Comparison of ENCODE assay signal across 28 cellular contexts in the genomic region with DNA sequence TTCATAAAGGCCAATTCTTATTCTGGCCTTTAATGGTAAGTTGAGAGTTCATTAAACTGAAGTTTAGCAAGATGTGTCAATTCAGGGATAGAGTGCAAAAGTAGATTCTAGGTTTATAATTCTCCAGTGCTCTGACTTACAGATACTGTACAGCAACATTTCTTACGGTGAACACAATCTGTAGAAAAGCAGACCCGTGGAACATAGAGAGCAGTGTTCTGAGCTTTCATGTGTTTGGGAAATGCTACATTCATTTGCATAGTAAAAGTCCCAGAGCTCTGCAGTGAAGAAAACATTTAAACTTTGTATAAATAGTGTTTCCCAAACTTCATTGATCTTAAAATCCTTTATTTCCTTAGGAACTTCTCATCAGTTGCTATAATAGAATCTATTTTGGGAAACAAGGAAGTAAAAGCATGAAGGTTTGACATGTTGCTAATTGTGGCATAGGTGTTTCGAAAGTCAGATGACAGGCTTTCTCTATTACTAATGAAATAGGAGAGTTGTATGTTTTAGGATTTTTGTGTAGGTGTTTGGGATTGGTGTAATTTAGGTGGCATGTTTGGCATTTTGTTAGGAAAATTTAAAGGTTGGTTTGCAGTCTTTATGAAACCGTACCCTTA.
A peak's percentile ranks its signal among the peaks of the same experiment; 100 is the strongest.
DNase-seq lines count a peak whose midpoint lies in the region; ATAC-seq, FAIRE-seq and TF ChIP-seq lines count a peak whose summit lies in the region.
"Had no signal": no experiment of that assay in that cellular context is flagged by ENCODE, and none has a peak within 500 bp of the region (broad histone marks: within the 10 kb centered on the region; RNA-seq: fewer than 3 reads in every experiment).

No MANE protein-coding gene starts in this region.

- H3K4me1 Mint-ChIP-seq in astrocyte (ENCODE audit: low read depth, unreplicated experiment): peaks cover 18% of the 10 kb centered on the region
- H3K4me1 Mint-ChIP-seq: CD14-positive monocyte; stimulated activated memory B cell treated with anti-CD40 and anti-IgM and Interleukin-4, amounts not matched to agents 10 μg/mL and 1 μg/mL and 100 μg/mL, for 72 hours had no signal

- peaks cover 4% of the 10 kb centered on the region for H3K36me3 Mint-ChIP-seq in astrocyte (ENCODE audit: low read depth, unreplicated experiment)
- H3K36me3 Mint-ChIP-seq: CD14-positive monocyte; stimulated activated memory B cell treated with anti-CD40 and anti-IgM and Interleukin-4, amounts not matched to agents 10 μg/mL and 1 μg/mL and 100 μg/mL, for 72 hours had no signal

- no peak overlapping the region for H3K9ac ChIP-seq in astrocyte (ENCODE audit: low read length)

- no peaks in the 10 kb centered on the region for H3K79me2 ChIP-seq in astrocyte (ENCODE audit: insufficient read depth, low read length)

- ATAC-seq in GM18511 (IDR thresholded peaks at IDR 0.05; ENCODE audit: unreplicated experiment) (peak; percentile 69), GM19351 (IDR thresholded peaks at IDR 0.05; ENCODE audit: unreplicated experiment) (peak; percentile 46), HG03432 (IDR thresholded peaks at IDR 0.05; ENCODE audit: unreplicated experiment) (peak; percentile 58), GM19328 (IDR thresholded peaks at IDR 0.05; ENCODE audit: unreplicated experiment) (no peak)
- ATAC-seq: gastrocnemius medialis; stimulated activated memory B cell treated with anti-CD40 and anti-IgM and Interleukin-4, amounts not matched to agents 10 μg/mL and 1 μg/mL and 100 μg/mL, for 72 hours had no signal

- WGBS in small intestine, 3 donors: 81 to 89% (median 83%) methylated on average over 4 of the region's 4 CpGs

- H4K20me1 ChIP-seq in astrocyte (ENCODE audit: insufficient read depth, low read length): no peaks in the 10 kb centered on the region

- H3K27ac Mint-ChIP-seq in astrocyte (ENCODE audit: unreplicated experiment): no peak overlapping the region
- H3K27ac Mint-ChIP-seq: progenitor cell of endocrine pancreas; stimulated activated memory B cell treated with anti-CD40 and anti-IgM and Interleukin-4, amounts not matched to agents 10 μg/mL and 1 μg/mL and 100 μg/mL, for 72 hours had no signal

- peaks cover 11% of the 10 kb centered on the region for H3K4me1 ChIP-seq in astrocyte (ENCODE audit: insufficient read depth, low read length)
- no peaks in the 10 kb centered on the region for H3K4me1 ChIP-seq in small intestine (ENCODE audit: control insufficient read depth in 2 of 2, insufficient read depth in 1 of 2, low read depth in 1 of 2, low read length in 1 of 2)
- H3K4me1 ChIP-seq: gastrocnemius medialis, uterus had no signal

- no peaks in the 10 kb centered on the region for H3K27me3 Mint-ChIP-seq in astrocyte (ENCODE audit: low read depth, unreplicated experiment)
- H3K27me3 Mint-ChIP-seq: progenitor cell of endocrine pancreas; stimulated activated memory B cell treated with anti-CD40 and anti-IgM and Interleukin-4, amounts not matched to agents 10 μg/mL and 1 μg/mL and 100 μg/mL, for 72 hours had no signal

- no peak overlapping the region for H2AFZ ChIP-seq in astrocyte (ENCODE audit: low read depth, low read length)

- no peaks in the 10 kb centered on the region for H3K27me3 ChIP-seq in astrocyte (ENCODE audit: insufficient read depth, low read length)
- no peaks in the 10 kb centered on the region for H3K27me3 ChIP-seq in small intestine (ENCODE audit: control insufficient read depth in 2 of 2, insufficient read depth in 2 of 2, low read length in 2 of 2)
- H3K27me3 ChIP-seq: esophagus muscularis mucosa, gastrocnemius medialis, uterus had no signal

- no peak for TF ChIP-seq CTCF in astrocyte (IDR thresholded peaks at IDR 0.05; ENCODE audit: insufficient read depth, low read depth, low read length)

- no peaks in the 10 kb centered on the region for H3K9me3 Mint-ChIP-seq in astrocyte (ENCODE audit: unreplicated experiment)
- H3K9me3 Mint-ChIP-seq: stimulated activated memory B cell treated with anti-CD40 and anti-IgM and Interleukin-4, amounts not matched to agents 10 μg/mL and 1 μg/mL and 100 μg/mL, for 72 hours had no signal

- H3K36me3 ChIP-seq in astrocyte (ENCODE audit: insufficient read depth, low read length) (no peaks in the 10 kb centered on the region), small intestine (ENCODE audit: control insufficient read depth in 2 of 2, insufficient read depth in 2 of 2, low read length in 2 of 2) (no peaks in the 10 kb centered on the region)
- H3K36me3 ChIP-seq: esophagus muscularis mucosa, gastrocnemius medialis, uterus had no signal

- H3K27ac ChIP-seq in astrocyte (ENCODE audit: low read depth, low read length) (no peak overlapping the region), small intestine (ENCODE audit: low read depth in 1 of 2, low read length in 1 of 2) (no peak overlapping the region)
- H3K27ac ChIP-seq: esophagus muscularis mucosa, gastrocnemius medialis, RWPE1, uterus had no signal

- no peak overlapping the region for H3K4me2 ChIP-seq in astrocyte (ENCODE audit: low read length)

- FAIRE-seq in astrocyte (lab: Jason Lieb, UNC): no peak
- no peak for FAIRE-seq in small intestine (lab: Jason Lieb, UNC)

- no peak overlapping the region for H3K4me3 ChIP-seq in astrocyte (ENCODE audit: insufficient read depth, low read depth, low read length)
- no peak overlapping the region for H3K4me3 ChIP-seq in small intestine (ENCODE audit: low read depth in 1 of 2, low read length in 2 of 2)
- H3K4me3 ChIP-seq: esophagus muscularis mucosa, gastrocnemius medialis, uterus had no signal

- H3K4me3 Mint-ChIP-seq in astrocyte (ENCODE audit: unreplicated experiment): no peak overlapping the region
- H3K4me3 Mint-ChIP-seq: CD14-positive monocyte; stimulated activated memory B cell treated with anti-CD40 and anti-IgM and Interleukin-4, amounts not matched to agents 10 μg/mL and 1 μg/mL and 100 μg/mL, for 72 hours had no signal

- no peaks in the 10 kb centered on the region for H3K9me3 ChIP-seq in astrocyte (ENCODE audit: insufficient read depth, low read depth, low read length)
- no peaks in the 10 kb centered on the region for H3K9me3 ChIP-seq in small intestine (ENCODE audit: control insufficient read depth, low read depth)
- H3K9me3 ChIP-seq: esophagus muscularis mucosa, gastrocnemius medialis, uterus had no signal

- DNase-seq in astrocyte (ENCODE audit: low read depth) (peak; percentile 19), small intestine (no peak), GF-D8 (lab: John Stamatoyannopoulos, UW) (no peak)
- DNase-seq: activated CD4-positive, alpha-beta T cell treated with anti-CD3 and anti-CD28 coated beads, Interleukin-2, amount 50 U/mL, for 48 hours; activated CD4-positive, CD25-positive, alpha-beta regulatory T cell; activated CD8-positive, alpha-beta memory T cell treated with anti-CD3 and anti-CD28 coated beads, Interleukin-2, amount 50 U/mL, for 48 hours; activated effector memory CD4-positive, alpha-beta T cell treated with anti-CD3 and anti-CD28 coated beads, Interleukin-2, amount 50 U/mL, for 16 hours; effector memory CD4-positive, alpha-beta T cell; gastrocnemius medialis; H7; hippocampal formation; Karpas-422; NCI-H1105; NCI-H2107; NCI-H446 treated with DMSO at 0.1 percent for 48 hours; NK-92 treated with Interleukin-12 subunit alpha and Interleukin-12 subunit beta, amount 100 ng/mL, for 24 hours; stimulated activated CD4-positive, alpha-beta T cell treated with anti-CD3 and anti-CD28 coated beads, Interleukin-1b, Interleukin-23, amount 100 ng/mL, for 48 hours; SW 1271; uterus had no signal
